15 cellular contexts compared by ENCODE assay signal in the genomic region with DNA sequence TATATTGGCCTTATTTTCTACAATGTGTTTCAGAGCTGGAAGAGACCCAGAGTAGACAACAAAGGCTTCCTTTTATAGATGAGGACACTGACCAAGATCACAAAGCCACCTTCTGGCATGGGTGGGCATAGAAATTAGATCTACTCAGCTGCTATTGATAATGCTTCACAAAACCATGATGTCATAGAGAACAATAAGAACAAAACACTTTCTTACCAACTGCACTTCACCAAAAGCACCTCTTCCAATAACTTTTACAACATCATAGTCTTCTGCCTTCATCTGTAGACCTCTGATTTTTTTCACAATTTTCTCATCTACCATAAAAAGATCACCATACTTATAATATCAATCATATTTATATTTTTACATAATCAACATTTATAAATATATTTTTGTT.
"Had no signal": no experiment of that assay in that cellular context is flagged by ENCODE, and none has a peak within 500 bp of the region (broad histone marks: within the 10 kb centered on the region; RNA-seq: fewer than 3 reads in every experiment).

No MANE protein-coding gene starts in this region.

- H3K27me3 ChIP-seq: ascending aorta, dorsolateral prefrontal cortex, pancreas, tibial artery had no signal

- H3K9me3 ChIP-seq: ascending aorta, pancreas, tibial artery had no signal

- ATAC-seq: lower lobe of right lung; naive thymus-derived CD4-positive, alpha-beta T cell; pancreas; stimulated activated naive B cell treated with anti-CD40 and anti-IgM and Interleukin-4, amounts not matched to agents 10 μg/mL and 1 μg/mL and 100 μg/mL, for 72 hours had no signal

- H3K4me3 ChIP-seq: ascending aorta, dorsolateral prefrontal cortex, lower lobe of right lung, pancreas, tibial artery had no signal

- DNase-seq: activated CD4-positive, alpha-beta T cell treated with anti-CD3 and anti-CD28 coated beads, Interleukin-2, amount 50 U/mL, for 4 hours; activated CD4-positive, CD25-positive, alpha-beta regulatory T cell treated with anti-CD3 and anti-CD28 coated beads, Interleukin-2, amount 50 U/mL, for 72 hours; activated naive CD4-positive, alpha-beta T cell treated with anti-CD3 and anti-CD28 coated beads, Interleukin-2, amount 10 ng/mL, durations not matched to agents 7 days and 5 days; activated T-cell treated with anti-CD3 and anti-CD28 coated beads, Interleukin-2, amount 50 U/mL, for 1 hour; dorsolateral prefrontal cortex; endodermal cell; immature natural killer cell; lower lobe of right lung; midbrain; naive thymus-derived CD4-positive, alpha-beta T cell; pancreas; stimulated activated CD4-positive, alpha-beta T cell treated with anti-CD3 and anti-CD28 coated beads, Interleukin-4, amount 100 ng/mL, for 1 hour; stimulated activated naive B cell treated with anti-CD40 and anti-IgM and Interleukin-4, amounts not matched to agents 10 μg/mL and 1 μg/mL and 100 μg/mL, for 72 hours; tibial artery had no signal

- H3K27ac ChIP-seq: ascending aorta, lower lobe of right lung, pancreas, tibial artery had no signal
